ENCODE assay signal across 1 cellular context in the genomic region with DNA sequence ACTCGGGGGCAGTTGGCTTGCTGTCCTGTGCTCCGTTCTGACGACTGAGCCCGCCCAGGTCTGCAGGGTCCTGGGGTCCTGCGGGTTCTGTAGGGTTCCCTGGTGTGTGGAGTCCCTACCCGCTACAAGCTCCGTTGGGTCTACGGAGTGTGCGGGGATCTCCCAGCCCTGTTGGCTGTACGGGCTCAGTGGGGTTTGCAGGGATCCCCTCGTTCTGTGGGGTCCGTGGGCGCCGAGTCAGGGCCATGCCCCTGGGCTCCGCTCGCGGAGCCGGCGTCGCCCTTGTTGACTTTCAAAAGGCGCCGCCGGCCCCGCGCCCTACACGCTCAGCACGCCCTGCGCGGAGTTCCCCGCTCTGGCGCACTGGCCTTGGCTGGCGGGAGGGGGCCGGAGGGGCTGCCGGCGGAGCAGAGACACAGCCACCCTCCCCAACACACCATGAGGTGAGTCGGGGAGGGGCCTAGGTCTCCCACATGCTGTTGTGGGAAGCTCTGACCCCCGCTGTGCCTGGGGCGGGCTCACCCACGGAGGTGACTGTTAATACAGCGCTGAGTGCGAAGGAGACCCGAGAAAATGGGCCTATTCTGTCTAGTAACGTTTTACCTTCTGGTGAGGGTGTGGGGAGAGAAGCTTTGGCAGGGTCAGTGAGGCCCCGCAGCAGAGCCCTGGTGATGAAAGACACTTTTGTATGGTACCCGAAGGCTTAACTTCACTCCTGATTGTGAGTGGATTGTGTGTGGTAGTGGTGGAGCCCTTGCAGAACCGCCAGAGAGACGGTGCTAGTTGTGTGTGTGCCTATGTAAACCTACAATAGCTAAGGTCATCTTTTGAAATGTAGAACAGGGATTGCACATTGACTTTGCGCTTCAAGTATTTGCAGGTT.
TF ChIP-seq lines count a peak whose summit lies in the region.

No MANE protein-coding gene starts in this region.

TF ChIP-seq in GM12878, 131 proteins besides CTCF, POLR2A, EP300 and RAD21 (continued from another document and continues in another):
- TF ChIP-seq GABPA (IDR thresholded peaks at IDR 0.05; ENCODE audit: low read depth), result no peak
- TF ChIP-seq, protein P1, sequence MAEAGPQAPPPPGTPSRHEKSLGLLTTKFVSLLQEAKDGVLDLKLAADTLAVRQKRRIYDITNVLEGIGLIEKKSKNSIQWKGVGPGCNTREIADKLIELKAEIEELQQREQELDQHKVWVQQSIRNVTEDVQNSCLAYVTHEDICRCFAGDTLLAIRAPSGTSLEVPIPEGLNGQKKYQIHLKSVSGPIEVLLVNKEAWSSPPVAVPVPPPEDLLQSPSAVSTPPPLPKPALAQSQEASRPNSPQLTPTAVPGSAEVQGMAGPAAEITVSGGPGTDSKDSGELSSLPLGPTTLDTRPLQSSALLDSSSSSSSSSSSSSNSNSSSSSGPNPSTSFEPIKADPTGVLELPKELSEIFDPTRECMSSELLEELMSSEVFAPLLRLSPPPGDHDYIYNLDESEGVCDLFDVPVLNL (IDR thresholded peaks at IDR 0.05; ENCODE audit: low read depth, low read length), result peak; percentile 83
- no peak for TF ChIP-seq MEF2A (IDR thresholded peaks at IDR 0.05; ENCODE audit: insufficient read depth, low read depth, low read length)
- no peak for TF ChIP-seq KLF5 (IDR thresholded peaks at IDR 0.05; ENCODE audit: partially characterized antibody)
- no peak for TF ChIP-seq PML (IDR thresholded peaks at IDR 0.05; ENCODE audit: low read length)
- TF ChIP-seq RFX5 (IDR thresholded peaks at IDR 0.05; ENCODE audit: low read depth, low read length), result 0 out of 2 replicates have a peak, but pooled peaks have one; percentile 13
- TF ChIP-seq SIX5 (IDR thresholded peaks at IDR 0.05; ENCODE audit: low read depth, low read length, severe bottlenecking), result no peak
- no peak for TF ChIP-seq CBX5 (IDR thresholded peaks at IDR 0.05; ENCODE audit: low read depth)
- TF ChIP-seq SIN3A (IDR thresholded peaks at IDR 0.05; ENCODE audit: low read depth, low read length), result peak; percentile 93
- 0 out of 4 replicates have a peak, but pooled peaks of 1 of the 2 experiments have one; percentile 51 for TF ChIP-seq SRF (IDR thresholded peaks at IDR 0.05; ENCODE audit: low read depth in 2 of 2, low read length in 2 of 2)
- 0 out of 2 replicates have a peak, but pooled peaks have one; percentile 7 for TF ChIP-seq TCF7 (IDR thresholded peaks at IDR 0.05; ENCODE audit: borderline replicate concordance)
- no peak for TF ChIP-seq NR2C1 (IDR thresholded peaks at IDR 0.05)
- no peak for TF ChIP-seq SMAD5 (IDR thresholded peaks at IDR 0.05; ENCODE audit: low read depth)
- TF ChIP-seq YY1 (IDR thresholded peaks at IDR 0.05; ENCODE audit: low read depth, low read length), result no peak
- TF ChIP-seq EED (IDR thresholded peaks at IDR 0.05; ENCODE audit: low read depth), result no peak
- TF ChIP-seq, protein P2, sequence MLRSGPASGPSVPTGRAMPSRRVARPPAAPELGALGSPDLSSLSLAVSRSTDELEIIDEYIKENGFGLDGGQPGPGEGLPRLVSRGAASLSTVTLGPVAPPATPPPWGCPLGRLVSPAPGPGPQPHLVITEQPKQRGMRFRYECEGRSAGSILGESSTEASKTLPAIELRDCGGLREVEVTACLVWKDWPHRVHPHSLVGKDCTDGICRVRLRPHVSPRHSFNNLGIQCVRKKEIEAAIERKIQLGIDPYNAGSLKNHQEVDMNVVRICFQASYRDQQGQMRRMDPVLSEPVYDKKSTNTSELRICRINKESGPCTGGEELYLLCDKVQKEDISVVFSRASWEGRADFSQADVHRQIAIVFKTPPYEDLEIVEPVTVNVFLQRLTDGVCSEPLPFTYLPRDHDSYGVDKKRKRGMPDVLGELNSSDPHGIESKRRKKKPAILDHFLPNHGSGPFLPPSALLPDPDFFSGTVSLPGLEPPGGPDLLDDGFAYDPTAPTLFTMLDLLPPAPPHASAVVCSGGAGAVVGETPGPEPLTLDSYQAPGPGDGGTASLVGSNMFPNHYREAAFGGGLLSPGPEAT (IDR thresholded peaks at IDR 0.05; ENCODE audit: low read depth), result peak; percentile 86
- TF ChIP-seq ESRRA (IDR thresholded peaks at IDR 0.05; ENCODE audit: low read length), result no peak
- TF ChIP-seq FOXM1 (IDR thresholded peaks at IDR 0.05; ENCODE audit: low read depth, low read length), result no peak; the same call in 1 of the 2 replicates
- TF ChIP-seq, protein P3, sequence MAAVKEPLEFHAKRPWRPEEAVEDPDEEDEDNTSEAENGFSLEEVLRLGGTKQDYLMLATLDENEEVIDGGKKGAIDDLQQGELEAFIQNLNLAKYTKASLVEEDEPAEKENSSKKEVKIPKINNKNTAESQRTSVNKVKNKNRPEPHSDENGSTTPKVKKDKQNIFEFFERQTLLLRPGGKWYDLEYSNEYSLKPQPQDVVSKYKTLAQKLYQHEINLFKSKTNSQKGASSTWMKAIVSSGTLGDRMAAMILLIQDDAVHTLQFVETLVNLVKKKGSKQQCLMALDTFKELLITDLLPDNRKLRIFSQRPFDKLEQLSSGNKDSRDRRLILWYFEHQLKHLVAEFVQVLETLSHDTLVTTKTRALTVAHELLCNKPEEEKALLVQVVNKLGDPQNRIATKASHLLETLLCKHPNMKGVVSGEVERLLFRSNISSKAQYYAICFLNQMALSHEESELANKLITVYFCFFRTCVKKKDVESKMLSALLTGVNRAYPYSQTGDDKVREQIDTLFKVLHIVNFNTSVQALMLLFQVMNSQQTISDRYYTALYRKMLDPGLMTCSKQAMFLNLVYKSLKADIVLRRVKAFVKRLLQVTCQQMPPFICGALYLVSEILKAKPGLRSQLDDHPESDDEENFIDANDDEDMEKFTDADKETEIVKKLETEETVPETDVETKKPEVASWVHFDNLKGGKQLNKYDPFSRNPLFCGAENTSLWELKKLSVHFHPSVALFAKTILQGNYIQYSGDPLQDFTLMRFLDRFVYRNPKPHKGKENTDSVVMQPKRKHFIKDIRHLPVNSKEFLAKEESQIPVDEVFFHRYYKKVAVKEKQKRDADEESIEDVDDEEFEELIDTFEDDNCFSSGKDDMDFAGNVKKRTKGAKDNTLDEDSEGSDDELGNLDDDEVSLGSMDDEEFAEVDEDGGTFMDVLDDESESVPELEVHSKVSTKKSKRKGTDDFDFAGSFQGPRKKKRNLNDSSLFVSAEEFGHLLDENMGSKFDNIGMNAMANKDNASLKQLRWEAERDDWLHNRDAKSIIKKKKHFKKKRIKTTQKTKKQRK (IDR thresholded peaks at IDR 0.05; ENCODE audit: low read depth, low read length), result no peak
- no peak for TF ChIP-seq PAX5 (IDR thresholded peaks at IDR 0.05; ENCODE audit: borderline replicate concordance, low read depth, low read length)
- no peak for TF ChIP-seq MYB (IDR thresholded peaks at IDR 0.05; ENCODE audit: borderline replicate concordance, low read depth, low read length)
- peak; percentile 65; the same call in 1 of the 2 replicates for TF ChIP-seq CREB1 (IDR thresholded peaks at IDR 0.05; ENCODE audit: low read depth)
- peak; percentile 43; the same call in 1 of the 2 replicates for TF ChIP-seq TARDBP (IDR thresholded peaks at IDR 0.05; ENCODE audit: borderline replicate concordance)
- peak; percentile 64 to 83; a peak in 3 of 4 replicates for TF ChIP-seq BHLHE40 (IDR thresholded peaks at IDR 0.05; ENCODE audit: borderline replicate concordance in 1 of 2, low read depth in 2 of 2, low read length in 1 of 2)
- 0 out of 2 replicates have a peak, but pooled peaks have one; percentile 41 for TF ChIP-seq RCOR1 (conservative IDR thresholded peaks at IDR 0.05; ENCODE audit: low read depth, low read length)
- no peak for TF ChIP-seq SPI1 (IDR thresholded peaks at IDR 0.05; ENCODE audit: borderline replicate concordance, insufficient read depth, low read depth, low read length)
- TF ChIP-seq, protein P4, sequence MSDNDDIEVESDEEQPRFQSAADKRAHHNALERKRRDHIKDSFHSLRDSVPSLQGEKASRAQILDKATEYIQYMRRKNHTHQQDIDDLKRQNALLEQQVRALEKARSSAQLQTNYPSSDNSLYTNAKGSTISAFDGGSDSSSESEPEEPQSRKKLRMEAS (IDR thresholded peaks at IDR 0.05; ENCODE audit: low read depth, low read length), result peak; percentile 86
- no peak for TF ChIP-seq ZNF207 (IDR thresholded peaks at IDR 0.05; ENCODE audit: borderline replicate concordance)
- TF ChIP-seq HDAC6 (IDR thresholded peaks at IDR 0.05; ENCODE audit: unreplicated experiment), result no peak
- TF ChIP-seq, protein P5, sequence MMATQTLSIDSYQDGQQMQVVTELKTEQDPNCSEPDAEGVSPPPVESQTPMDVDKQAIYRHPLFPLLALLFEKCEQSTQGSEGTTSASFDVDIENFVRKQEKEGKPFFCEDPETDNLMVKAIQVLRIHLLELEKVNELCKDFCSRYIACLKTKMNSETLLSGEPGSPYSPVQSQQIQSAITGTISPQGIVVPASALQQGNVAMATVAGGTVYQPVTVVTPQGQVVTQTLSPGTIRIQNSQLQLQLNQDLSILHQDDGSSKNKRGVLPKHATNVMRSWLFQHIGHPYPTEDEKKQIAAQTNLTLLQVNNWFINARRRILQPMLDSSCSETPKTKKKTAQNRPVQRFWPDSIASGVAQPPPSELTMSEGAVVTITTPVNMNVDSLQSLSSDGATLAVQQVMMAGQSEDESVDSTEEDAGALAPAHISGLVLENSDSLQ (IDR thresholded peaks at IDR 0.05), result no peak
- TF ChIP-seq, protein P6, sequence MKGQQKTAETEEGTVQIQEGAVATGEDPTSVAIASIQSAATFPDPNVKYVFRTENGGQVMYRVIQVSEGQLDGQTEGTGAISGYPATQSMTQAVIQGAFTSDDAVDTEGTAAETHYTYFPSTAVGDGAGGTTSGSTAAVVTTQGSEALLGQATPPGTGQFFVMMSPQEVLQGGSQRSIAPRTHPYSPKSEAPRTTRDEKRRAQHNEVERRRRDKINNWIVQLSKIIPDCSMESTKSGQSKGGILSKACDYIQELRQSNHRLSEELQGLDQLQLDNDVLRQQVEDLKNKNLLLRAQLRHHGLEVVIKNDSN (IDR thresholded peaks at IDR 0.05; ENCODE audit: borderline replicate concordance, extremely low read length, insufficient read depth, low read depth, low read length), result no peak
- TF ChIP-seq CHD2 (IDR thresholded peaks at IDR 0.05; ENCODE audit: borderline replicate concordance, low read depth, low read length), result peak; percentile 66
- TF ChIP-seq, protein P7, sequence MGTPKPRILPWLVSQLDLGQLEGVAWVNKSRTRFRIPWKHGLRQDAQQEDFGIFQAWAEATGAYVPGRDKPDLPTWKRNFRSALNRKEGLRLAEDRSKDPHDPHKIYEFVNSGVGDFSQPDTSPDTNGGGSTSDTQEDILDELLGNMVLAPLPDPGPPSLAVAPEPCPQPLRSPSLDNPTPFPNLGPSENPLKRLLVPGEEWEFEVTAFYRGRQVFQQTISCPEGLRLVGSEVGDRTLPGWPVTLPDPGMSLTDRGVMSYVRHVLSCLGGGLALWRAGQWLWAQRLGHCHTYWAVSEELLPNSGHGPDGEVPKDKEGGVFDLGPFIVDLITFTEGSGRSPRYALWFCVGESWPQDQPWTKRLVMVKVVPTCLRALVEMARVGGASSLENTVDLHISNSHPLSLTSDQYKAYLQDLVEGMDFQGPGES (IDR thresholded peaks at IDR 0.05), result no peak
- no peak for TF ChIP-seq MYC (IDR thresholded peaks at IDR 0.05; ENCODE audit: insufficient read depth, insufficient read length, insufficient replicate concordance, low read length, severe bottlenecking)
- 0 out of 2 replicates have a peak, but pooled peaks have one; percentile 8 for TF ChIP-seq MTA2 (IDR thresholded peaks at IDR 0.05; ENCODE audit: low read depth)
- no peak for TF ChIP-seq BRCA1 (IDR thresholded peaks at IDR 0.05; ENCODE audit: low read depth, low read length)
- no peak for TF ChIP-seq KAT2A (conservative IDR thresholded peaks at IDR 0.05; ENCODE audit: control insufficient read depth, low read depth, low read length)
- TF ChIP-seq JUND (IDR thresholded peaks at IDR 0.05; ENCODE audit: low read depth, low read length), result no peak
- no peak for TF ChIP-seq CEBPB (IDR thresholded peaks at IDR 0.05; ENCODE audit: borderline replicate concordance in 1 of 2, low read depth in 2 of 2, low read length in 2 of 2)
- no peak for TF ChIP-seq KDM1A (IDR thresholded peaks at IDR 0.05; ENCODE audit: borderline replicate concordance)
- TF ChIP-seq CHD1 (IDR thresholded peaks at IDR 0.05; ENCODE audit: low read depth, low read length), result no peak
- TF ChIP-seq, protein P8, sequence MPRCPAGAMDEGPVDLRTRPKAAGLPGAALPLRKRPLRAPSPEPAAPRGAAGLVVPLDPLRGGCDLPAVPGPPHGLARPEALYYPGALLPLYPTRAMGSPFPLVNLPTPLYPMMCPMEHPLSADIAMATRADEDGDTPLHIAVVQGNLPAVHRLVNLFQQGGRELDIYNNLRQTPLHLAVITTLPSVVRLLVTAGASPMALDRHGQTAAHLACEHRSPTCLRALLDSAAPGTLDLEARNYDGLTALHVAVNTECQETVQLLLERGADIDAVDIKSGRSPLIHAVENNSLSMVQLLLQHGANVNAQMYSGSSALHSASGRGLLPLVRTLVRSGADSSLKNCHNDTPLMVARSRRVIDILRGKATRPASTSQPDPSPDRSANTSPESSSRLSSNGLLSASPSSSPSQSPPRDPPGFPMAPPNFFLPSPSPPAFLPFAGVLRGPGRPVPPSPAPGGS (IDR thresholded peaks at IDR 0.05; ENCODE audit: borderline replicate concordance, insufficient read depth, low read depth, low read length, poor library complexity, severe bottlenecking), result peak; percentile 20
- TF ChIP-seq, protein P9, sequence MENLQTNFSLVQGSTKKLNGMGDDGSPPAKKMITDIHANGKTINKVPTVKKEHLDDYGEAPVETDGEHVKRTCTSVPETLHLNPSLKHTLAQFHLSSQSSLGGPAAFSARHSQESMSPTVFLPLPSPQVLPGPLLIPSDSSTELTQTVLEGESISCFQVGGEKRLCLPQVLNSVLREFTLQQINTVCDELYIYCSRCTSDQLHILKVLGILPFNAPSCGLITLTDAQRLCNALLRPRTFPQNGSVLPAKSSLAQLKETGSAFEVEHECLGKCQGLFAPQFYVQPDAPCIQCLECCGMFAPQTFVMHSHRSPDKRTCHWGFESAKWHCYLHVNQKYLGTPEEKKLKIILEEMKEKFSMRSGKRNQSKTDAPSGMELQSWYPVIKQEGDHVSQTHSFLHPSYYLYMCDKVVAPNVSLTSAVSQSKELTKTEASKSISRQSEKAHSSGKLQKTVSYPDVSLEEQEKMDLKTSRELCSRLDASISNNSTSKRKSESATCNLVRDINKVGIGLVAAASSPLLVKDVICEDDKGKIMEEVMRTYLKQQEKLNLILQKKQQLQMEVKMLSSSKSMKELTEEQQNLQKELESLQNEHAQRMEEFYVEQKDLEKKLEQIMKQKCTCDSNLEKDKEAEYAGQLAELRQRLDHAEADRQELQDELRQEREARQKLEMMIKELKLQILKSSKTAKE (IDR thresholded peaks at IDR 0.05; ENCODE audit: low read depth, poor library complexity, severe bottlenecking), result no peak
- TF ChIP-seq STAT3 (IDR thresholded peaks at IDR 0.05; ENCODE audit: low read depth, low read length), result no peak
- no peak for TF ChIP-seq ZNF622 (IDR thresholded peaks at IDR 0.05)
- no peak for TF ChIP-seq IRF4 (IDR thresholded peaks at IDR 0.05; ENCODE audit: low read depth, low read length)
- TF ChIP-seq NFYA (IDR thresholded peaks at IDR 0.05; ENCODE audit: borderline replicate concordance, low read depth, low read length), result no peak
